ENCODE assay signal across 8 cellular contexts in the genomic region with DNA sequence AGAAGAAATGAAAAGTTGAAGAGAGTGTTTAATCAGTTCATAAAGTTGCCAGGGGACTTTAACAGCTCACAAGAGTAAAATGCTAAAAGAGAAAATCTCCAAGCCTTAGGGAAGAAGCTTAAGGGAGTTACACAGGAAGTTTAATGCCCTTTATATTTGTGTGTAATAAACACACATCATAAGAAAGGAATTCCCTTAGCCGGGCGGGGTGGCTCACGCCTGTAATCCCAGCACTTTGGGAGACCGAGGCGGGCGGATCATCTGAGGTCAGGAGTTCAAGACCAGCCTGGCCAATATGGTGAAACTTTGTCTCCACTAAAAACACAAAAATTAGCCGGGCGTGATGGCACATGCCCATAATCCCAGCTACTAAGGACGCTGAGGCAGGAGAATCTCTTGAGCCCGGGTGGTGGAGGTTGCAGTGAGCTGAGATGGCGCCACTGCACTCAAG.
DNase-seq lines count a peak whose midpoint lies in the region; TF ChIP-seq lines count a peak whose summit lies in the region.
"Not testable (repeated sequence)": the region's sequence is repeated elsewhere in the genome, so short reads cannot be mapped to it uniquely, and the experiment has no call there.

No MANE protein-coding gene starts in this region.

- H3K4me2 ChIP-seq in osteoblast (ENCODE audit: insufficient read depth, low read length), result peak overlapping the region; percentile 50

- H3K27me3 Mint-ChIP-seq in Calu3 (ENCODE audit: unreplicated experiment); type B pancreatic cell: not testable (repeated sequence)

- not testable (repeated sequence) for H3K9ac ChIP-seq in adipocyte (ENCODE audit: low read length)

- not testable (repeated sequence) for H2AFZ ChIP-seq in osteoblast (ENCODE audit: low read length)

- not testable (repeated sequence) for H3K36me3 ChIP-seq in adipocyte (ENCODE audit: control insufficient read depth, insufficient read depth, low read length, severe bottlenecking); osteoblast (ENCODE audit: insufficient read depth, low read length)

- DNase-seq in Calu3 (peak; percentile 58), HS-5 (ENCODE audit: low read depth) (peak; percentile 77), RWPE1 (ENCODE audit: low spot score) (peak; percentile 79), adipocyte (ENCODE audit: low read depth) (peak; percentile 80), epidermal melanocyte (ENCODE audit: insufficient read length, low spot score) (peak; percentile 23), glomerular visceral epithelial cell (ENCODE audit: extremely low spot score) (peak; percentile 80), osteoblast (ENCODE audit: insufficient read length, low spot score, missing footprints) (peak; percentile 73)
- DNase-seq in type B pancreatic cell (ENCODE audit: extremely low spot score, unreplicated experiment), result not testable (repeated sequence)

- not testable (repeated sequence) for H3K27me3 ChIP-seq in adipocyte (replicated peaks; ENCODE audit: control insufficient read depth, insufficient read depth, low read length); osteoblast (ENCODE audit: insufficient read depth, low read length)

- BruUV-seq in Calu3 (replicated peaks; lab: Mats Ljungman, UMichigan), result not testable (repeated sequence)

- H3K4me3 ChIP-seq in adipocyte (ENCODE audit: low read length); osteoblast (ENCODE audit: insufficient read depth, low read length): not testable (repeated sequence)

- TF ChIP-seq CTCF in Calu3 (IDR thresholded peaks at IDR 0.05; ENCODE audit: unreplicated experiment); RWPE1 (conservative IDR thresholded peaks at IDR 0.05; ENCODE audit: low read depth); osteoblast (IDR thresholded peaks at IDR 0.05; ENCODE audit: extremely low read depth, low read depth, low read length); type B pancreatic cell (conservative IDR thresholded peaks at IDR 0.05): not testable (repeated sequence)

- H3K27ac ChIP-seq in RWPE1, result peak overlapping the region; percentile 75
- H3K27ac ChIP-seq in osteoblast (ENCODE audit: low read depth, low read length), result peak overlapping the region; percentile 89

- intact Hi-C loops in Calu3 (cut with micrococcal nuclease; ENCODE audit: unreplicated experiment), result loop anchor here (2.0 to 10.0 kb wide), 5 partner anchors 75 to 292 kb away; a partner anchor contains a TSS

- H3K4me1 Mint-ChIP-seq in Calu3 (ENCODE audit: low read depth, unreplicated experiment); type B pancreatic cell (ENCODE audit: unreplicated experiment): not testable (repeated sequence)

- H3K36me3 Mint-ChIP-seq in Calu3 (ENCODE audit: insufficient read depth, unreplicated experiment); type B pancreatic cell: not testable (repeated sequence)

- not testable (repeated sequence) for H3K4me3 Mint-ChIP-seq in Calu3 (ENCODE audit: low read depth, unreplicated experiment); type B pancreatic cell

- CTCF ChIA-PET in Calu3 (lab: Charles Lee), result interaction anchor here (0.8 to 1.0 kb wide), 2 partner anchors 67 to 145 kb away, joined by 3 read pairs; no protein-coding TSS in a partner anchor
- CTCF ChIA-PET in RWPE1 (lab: Yijun Ruan, JAX), result interaction anchor here (0.6 to 0.7 kb wide), 2 partner anchors 348 to 399 kb away, joined by 3 read pairs; no protein-coding TSS in a partner anchor

- POLR2A ChIA-PET in RWPE1 (lab: Yijun Ruan, JAX; ENCODE audit: low non-redundant PET), result not testable (repeated sequence)

- H3K27ac Mint-ChIP-seq in Calu3 (ENCODE audit: unreplicated experiment) (peak overlapping the region; percentile 61), type B pancreatic cell (peak overlapping the region; percentile 85)

- H3K9me3 Mint-ChIP-seq in Calu3 (ENCODE audit: low read depth, unreplicated experiment); type B pancreatic cell: not testable (repeated sequence)

- not testable (repeated sequence) for H3K4me1 ChIP-seq in adipocyte (ENCODE audit: control insufficient read depth, insufficient read depth, low read length)
- peaks cover 14% of the 10 kb centered on the region for H3K4me1 ChIP-seq in osteoblast (ENCODE audit: insufficient read depth, low read length)

- not testable (repeated sequence) for H3K9me3 ChIP-seq in adipocyte (ENCODE audit: control insufficient read depth, low read length); osteoblast (ENCODE audit: low read depth, low read length)

- H4K20me1 ChIP-seq in osteoblast (ENCODE audit: insufficient read depth, low read length), result not testable (repeated sequence)

- H3K79me2 ChIP-seq in osteoblast (ENCODE audit: insufficient read depth, low read length), result not testable (repeated sequence)
